Comparison of ENCODE assay signal across 1 cellular context in the genomic region with DNA sequence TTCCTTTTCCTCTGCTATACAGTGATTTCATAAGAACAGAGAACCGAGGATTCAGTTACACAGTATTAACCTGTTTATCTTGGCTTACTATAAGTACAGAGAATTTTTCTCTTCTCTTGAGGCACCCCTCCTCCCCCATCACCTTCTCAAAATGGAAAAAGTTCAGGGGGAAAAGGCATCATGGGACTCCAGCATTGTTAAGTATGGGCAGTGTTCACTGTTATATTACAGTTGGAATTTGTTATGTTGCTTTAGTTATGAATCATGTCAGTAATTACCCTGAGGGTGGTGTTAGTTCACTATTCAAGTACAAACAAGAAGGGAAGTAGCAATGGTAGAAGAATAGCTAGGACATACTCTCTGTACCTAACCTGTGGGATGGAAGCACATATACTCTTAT.
TF ChIP-seq lines count a peak whose summit lies in the region.

No MANE protein-coding gene starts in this region.

TF ChIP-seq in WTC11, 78 proteins besides CTCF, POLR2A, EP300 and RAD21 (continued from another document):
- TF ChIP-seq, protein P1, sequence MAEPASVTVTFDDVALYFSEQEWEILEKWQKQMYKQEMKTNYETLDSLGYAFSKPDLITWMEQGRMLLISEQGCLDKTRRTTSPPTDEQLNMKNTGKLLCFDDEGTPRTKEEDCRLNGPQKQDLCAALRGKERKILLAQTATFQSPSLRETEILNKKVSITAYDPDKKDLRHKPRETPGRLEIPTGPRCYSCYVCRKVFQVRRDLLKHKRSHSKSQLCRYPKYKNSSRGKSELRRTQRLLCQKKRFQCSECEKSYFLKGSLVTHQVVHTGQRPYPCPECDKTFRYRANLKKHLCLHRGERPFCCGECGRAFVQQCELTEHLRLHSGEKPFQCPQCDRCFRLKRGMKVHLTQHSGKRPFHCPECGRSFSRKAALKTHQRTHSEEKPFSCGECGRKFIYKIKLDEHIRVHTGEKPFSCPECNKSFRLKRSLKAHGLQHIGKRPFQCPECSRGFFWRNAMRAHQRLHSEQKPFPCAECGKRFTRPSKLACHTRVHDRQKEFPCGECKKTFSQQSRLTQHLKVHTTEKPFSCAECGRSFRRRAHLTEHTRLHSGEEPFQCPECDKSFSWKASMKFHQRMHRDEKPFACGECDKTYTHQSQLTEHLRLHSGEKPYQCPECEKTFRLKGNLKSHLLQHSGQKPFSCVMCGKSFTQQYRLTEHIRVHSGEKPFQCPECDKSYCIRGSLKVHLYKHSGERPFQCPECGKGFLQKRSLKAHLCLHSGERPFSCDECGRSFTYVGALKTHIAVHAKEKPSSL (CRISPR knock-in tag; conservative IDR thresholded peaks at IDR 0.05), result no peak
- TF ChIP-seq PRRX2 (CRISPR knock-in tag; IDR thresholded peaks at IDR 0.05), result no peak
- no peak for TF ChIP-seq ZNF416 (CRISPR knock-in tag; IDR thresholded peaks at IDR 0.05)
- TF ChIP-seq, protein P2, sequence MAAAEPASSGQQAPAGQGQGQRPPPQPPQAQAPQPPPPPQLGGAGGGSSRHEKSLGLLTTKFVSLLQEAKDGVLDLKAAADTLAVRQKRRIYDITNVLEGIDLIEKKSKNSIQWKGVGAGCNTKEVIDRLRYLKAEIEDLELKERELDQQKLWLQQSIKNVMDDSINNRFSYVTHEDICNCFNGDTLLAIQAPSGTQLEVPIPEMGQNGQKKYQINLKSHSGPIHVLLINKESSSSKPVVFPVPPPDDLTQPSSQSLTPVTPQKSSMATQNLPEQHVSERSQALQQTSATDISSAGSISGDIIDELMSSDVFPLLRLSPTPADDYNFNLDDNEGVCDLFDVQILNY (CRISPR knock-in tag; IDR thresholded peaks at IDR 0.05), result no peak
- no peak for TF ChIP-seq NFYB (CRISPR knock-in tag; conservative IDR thresholded peaks at IDR 0.05; ENCODE audit: low read depth)
- no peak for TF ChIP-seq E2F1 (CRISPR knock-in tag; IDR thresholded peaks at IDR 0.05)
- no peak for TF ChIP-seq ZNF671 (CRISPR knock-in tag; IDR thresholded peaks at IDR 0.05)
